In genomic region chr9:4182831-4183230, GRCh38 we compare ENCODE assay signal across 17 cellular contexts.
"Had no signal": no experiment of that assay in that cellular context is flagged by ENCODE, and none has a peak within 500 bp of the region (broad histone marks: within the 10 kb centered on the region; RNA-seq: fewer than 3 reads in every experiment).

No MANE protein-coding gene starts in this region.

- H3K27ac ChIP-seq: coronary artery, foreskin keratinocyte, pancreas had no signal

- H3K4me3 ChIP-seq: coronary artery, mucosa of descending colon, pancreas had no signal

- H3K27me3 Mint-ChIP-seq: progenitor cell of endocrine pancreas had no signal

- H3K4me1 Mint-ChIP-seq: immature natural killer cell; naive thymus-derived CD8-positive, alpha-beta T cell; neural crest cell had no signal

- ATAC-seq: foreskin keratinocyte; left colon; left ventricle myocardium superior; mucosa of descending colon; naive thymus-derived CD8-positive, alpha-beta T cell; pancreas; right cardiac atrium had no signal

- H3K4me3 Mint-ChIP-seq: immature natural killer cell; naive thymus-derived CD8-positive, alpha-beta T cell; neural crest cell had no signal

- H3K27ac Mint-ChIP-seq: immature natural killer cell; naive thymus-derived CD8-positive, alpha-beta T cell; progenitor cell of endocrine pancreas had no signal

- H3K9me3 Mint-ChIP-seq: immature natural killer cell had no signal

- H3K4me1 ChIP-seq: foreskin keratinocyte, pancreas had no signal

- H3K9me3 ChIP-seq: mucosa of descending colon, pancreas had no signal

- DNase-seq: effector CD4-positive, alpha-beta T cell; foreskin keratinocyte; immature natural killer cell; left colon; left ventricle myocardium superior; mucosa of descending colon; naive thymus-derived CD8-positive, alpha-beta T cell; nucleus accumbens; pancreas; right cardiac atrium; small intestine; stimulated activated CD4-positive, alpha-beta T cell treated with anti-CD3 and anti-CD28 coated beads, Interleukin-12 subunit alpha, Interleukin-12 subunit beta, amount 100 ng/mL, for 4 hours; stimulated activated naive CD4-positive, alpha-beta T cell treated with Interleukin-2 at 50 U/mL for 16 hours; trophoblast cell had no signal

- H3K27me3 ChIP-seq: foreskin keratinocyte, pancreas had no signal

- H3K36me3 ChIP-seq: pancreas had no signal

- H3K36me3 Mint-ChIP-seq: immature natural killer cell had no signal
